In the genomic region with DNA sequence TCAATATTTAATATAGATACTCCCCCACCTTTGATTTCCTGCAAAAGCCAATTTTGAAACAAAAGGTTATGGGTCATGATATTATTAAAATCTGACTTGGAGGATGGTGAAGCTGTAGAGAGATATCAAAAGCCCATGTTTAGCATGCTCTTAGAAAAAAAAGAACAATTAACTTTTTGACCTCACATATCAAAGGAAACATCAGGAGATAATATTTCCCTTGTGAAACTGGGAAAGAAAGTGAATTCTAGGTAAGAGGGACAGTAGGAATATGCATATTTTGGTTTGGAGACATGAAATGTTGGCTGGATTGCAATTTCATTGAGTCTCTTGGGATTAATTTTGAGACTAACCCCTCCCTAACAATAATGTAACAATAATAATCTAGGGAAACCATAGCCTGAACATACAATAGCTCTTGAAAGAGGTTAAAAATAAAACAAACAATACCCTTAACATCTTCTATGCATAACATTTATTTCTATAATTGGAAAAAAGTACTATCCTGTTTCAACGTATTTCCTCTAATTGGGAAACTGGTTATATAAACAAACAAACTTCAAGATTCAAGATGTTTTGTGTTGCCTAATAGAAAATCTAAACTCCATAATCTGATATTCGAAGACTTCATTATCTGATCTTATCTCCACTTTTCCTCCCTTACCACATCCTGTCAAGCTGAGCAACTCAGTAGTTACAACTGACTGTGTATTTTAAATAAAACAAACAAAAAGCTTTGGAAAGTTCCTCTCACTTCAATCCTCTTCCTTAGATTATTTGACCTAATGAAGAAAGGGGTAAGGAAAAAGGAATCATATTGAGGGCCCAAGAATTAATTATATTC, we compare ENCODE assay signal across 18 cellular contexts. TPM values are rescaled to one million over a fixed set of nuclear protein-coding genes. Genes with fewer than 3 reads are reported as not detected.
DNase-seq lines count a peak whose midpoint lies in the region; ATAC-seq and TF ChIP-seq lines count a peak whose summit lies in the region.
"Had no signal": no experiment of that assay in that cellular context is flagged by ENCODE, and none has a peak within 500 bp of the region (broad histone marks: within the 10 kb centered on the region; RNA-seq: fewer than 3 reads in every experiment).

No MANE protein-coding gene starts in this region.

- H3K4me3 Mint-ChIP-seq in stimulated activated naive CD8-positive, alpha-beta T cell treated with anti-CD3 and anti-CD28 coated beads, Interleukin-15, amount 100 ng/mL, for 72 hours = no peak overlapping the region
- H3K4me3 Mint-ChIP-seq: endodermal cell had no signal

- no peak for TF ChIP-seq CTCF in AG10803 (conservative IDR thresholded peaks at IDR 0.05; ENCODE audit: low read length)
- no peak for TF ChIP-seq CTCF in VCaP (conservative IDR thresholded peaks at IDR 0.05)

- peak overlapping the region; percentile 37 for H3K27ac ChIP-seq in VCaP
- H3K27ac ChIP-seq: C4-2B, SJSA1, testis had no signal

- no peak overlapping the region for H3K27ac Mint-ChIP-seq in stimulated activated naive CD8-positive, alpha-beta T cell treated with anti-CD3 and anti-CD28 coated beads, Interleukin-15, amount 100 ng/mL, for 72 hours
- H3K27ac Mint-ChIP-seq: endodermal cell had no signal

- intact Hi-C loops in sciatic nerve (cut with DNase I) = no loop called here

- no peak for ATAC-seq in stimulated activated naive CD8-positive, alpha-beta T cell treated with anti-CD3 and anti-CD28 coated beads, Interleukin-15, amount 100 ng/mL, for 72 hours
- no peak for ATAC-seq in sciatic nerve

- H3K4me1 Mint-ChIP-seq in stimulated activated naive CD8-positive, alpha-beta T cell treated with anti-CD3 and anti-CD28 coated beads, Interleukin-15, amount 100 ng/mL, for 72 hours = peaks cover 7% of the 10 kb centered on the region

- no peaks in the 10 kb centered on the region for H3K27me3 Mint-ChIP-seq in stimulated activated naive CD8-positive, alpha-beta T cell treated with anti-CD3 and anti-CD28 coated beads, Interleukin-15, amount 100 ng/mL, for 72 hours

- peak; percentile 8 for DNase-seq in AG10803 (ENCODE audit: low read depth)
- DNase-seq in HT-29 (ENCODE audit: low spot score) = peak; percentile 10
- peak; percentile 14 for DNase-seq in hepatic stellate cell (ENCODE audit: low spot score)
- DNase-seq in SHP77 (lab: John Stamatoyannopoulos, UW) = no peak
- DNase-seq in stimulated activated naive CD8-positive, alpha-beta T cell treated with anti-CD3 and anti-CD28 coated beads, Interleukin-15, amount 100 ng/mL, for 72 hours = no peak
- DNase-seq in iPS-NIHi7 (ENCODE audit: extremely low spot score) = no peak
- no peak for DNase-seq in sciatic nerve (ENCODE audit: low spot score)
- DNase-seq: activated naive CD4-positive, alpha-beta T cell treated with Interleukin-2 at 50 U/mL for 16 hours; DMS79 treated with DMSO at 0.1 percent for 48 hours; endodermal cell; NCI-H2081 treated with DMSO at 0.1 percent for 48 hours; NCI-H774; posterior cingulate gyrus; testis had no signal

- H3K4me3 ChIP-seq in AG10803 (ENCODE audit: low read length) = no peak overlapping the region
- H3K4me3 ChIP-seq: HAP-1, SJSA1, testis had no signal

- no peaks in the 10 kb centered on the region for H3K9me3 Mint-ChIP-seq in stimulated activated naive CD8-positive, alpha-beta T cell treated with anti-CD3 and anti-CD28 coated beads, Interleukin-15, amount 100 ng/mL, for 72 hours
- H3K9me3 Mint-ChIP-seq: endodermal cell had no signal

RNA-seq across cellular contexts. Expression of a gene that starts 14.8 kb away (rescaled TPM):
- total RNA-seq in HT-29 (2014; rRNA removed; shearing (Covaris generic)) = not detected in 2 replicates
- total RNA-seq in sciatic nerve = 0.53 TPM
- total RNA-seq: SJSA1 had no signal

Comparison
In these comparisons a context has a peak if more than half of its experiments do, and no peak if none do; other contexts are left out.
1. DNase-seq: peak in AG10803 (single experiment), HT-29 (single experiment) and hepatic stellate cell (single experiment); none in SHP77 (0 of 2), stimulated activated naive CD8-positive, alpha-beta T cell treated with anti-CD3 and anti-CD28 coated beads, Interleukin-15, amount 100 ng/mL, for 72 hours (0 of 2), iPS-NIHi7 (single experiment) and sciatic nerve (single experiment).